Comparison of ENCODE assay signal across 12 cellular contexts in the genomic region with DNA sequence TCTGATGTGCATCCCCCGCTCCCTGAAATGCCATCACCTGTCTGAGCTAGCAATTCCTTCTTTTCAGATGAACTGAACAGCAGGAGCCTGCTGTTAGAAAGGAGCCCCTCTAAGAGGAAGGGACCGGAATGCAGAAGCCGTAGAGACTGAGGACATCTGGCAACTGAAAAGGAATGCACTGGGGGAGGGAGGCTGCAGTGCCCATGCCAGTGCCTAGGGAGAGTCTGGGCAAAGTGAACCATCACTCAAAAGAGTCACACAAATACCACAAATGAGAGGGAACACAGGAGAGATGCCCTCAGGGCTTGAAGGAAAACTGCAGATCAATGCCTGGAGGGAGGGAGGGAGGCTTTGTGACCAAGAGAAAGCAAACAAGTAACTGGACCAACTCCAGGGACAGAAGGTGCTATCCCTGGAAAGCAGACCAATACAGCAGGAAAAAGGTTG.
DNase-seq lines count a peak whose midpoint lies in the region; ATAC-seq and TF ChIP-seq lines count a peak whose summit lies in the region.
"Had no signal": no experiment of that assay in that cellular context is flagged by ENCODE, and none has a peak within 500 bp of the region (broad histone marks: within the 10 kb centered on the region; RNA-seq: fewer than 3 reads in every experiment).

No MANE protein-coding gene starts in this region.

- H3K4ac ChIP-seq in neuronal stem cell (ENCODE audit: low read length): no peak overlapping the region

- no peak overlapping the region for H3K18ac ChIP-seq in neuronal stem cell (ENCODE audit: low read length)

- H3K4me3 Mint-ChIP-seq in GM23338: no peak overlapping the region
- H3K4me3 Mint-ChIP-seq in activated naive CD8-positive, alpha-beta T cell treated with anti-CD3 and anti-CD28 coated beads for 36 hours: no peak overlapping the region

- no peak overlapping the region for H3K4me2 ChIP-seq in GM23338
- no peak overlapping the region for H3K4me2 ChIP-seq in neuronal stem cell (ENCODE audit: insufficient read depth, low read length, poor library complexity, severe bottlenecking)

- peaks cover 28% of the 10 kb centered on the region for H3K4me1 Mint-ChIP-seq in GM23338
- no peaks in the 10 kb centered on the region for H3K4me1 Mint-ChIP-seq in activated naive CD8-positive, alpha-beta T cell treated with anti-CD3 and anti-CD28 coated beads for 36 hours

- no peaks in the 10 kb centered on the region; the same call in 1 of the 2 replicates for H3K79me2 ChIP-seq in GM23338 (replicated peaks; ENCODE audit: insufficient read depth)

- no peak overlapping the region for H2AK5ac ChIP-seq in neuronal stem cell (ENCODE audit: low read depth, low read length)

- H3K4me1 ChIP-seq in GM23338 (ENCODE audit: insufficient read depth) (peaks cover 11% of the 10 kb centered on the region), neuronal stem cell (ENCODE audit: control insufficient read depth in 2 of 2, insufficient read depth in 1 of 2, low read depth in 1 of 2, low read length in 2 of 2) (peaks cover 6 to 15% of the 10 kb centered on the region in 2 donors)

- no peaks in the 10 kb centered on the region for H3K9me2 ChIP-seq in GM23338 (ENCODE audit: insufficient read depth)

- no peak overlapping the region for H4K91ac ChIP-seq in neuronal stem cell (ENCODE audit: low read depth, low read length, poor library complexity)

- H3K9me3 ChIP-seq in neuronal stem cell (replicated peaks in 1 of 2; ENCODE audit: control insufficient read depth in 2 of 2, insufficient read depth in 1 of 2, low read depth in 1 of 2, low read length in 2 of 2): no peaks in the 10 kb centered on the region
- H3K9me3 ChIP-seq: mucosa of descending colon, stomach had no signal

- H3K14ac ChIP-seq in neuronal stem cell (ENCODE audit: low read length): no peak overlapping the region

- peaks cover 5% of the 10 kb centered on the region; the same call in 2 of the 3 replicates for H3K36me3 Mint-ChIP-seq in GM23338 (ENCODE audit: low read depth)
- H3K36me3 Mint-ChIP-seq in activated naive CD8-positive, alpha-beta T cell treated with anti-CD3 and anti-CD28 coated beads for 36 hours: no peaks in the 10 kb centered on the region

- H2BK15ac ChIP-seq in neuronal stem cell (ENCODE audit: low read length): no peak overlapping the region

- H3K9ac ChIP-seq in neuronal stem cell (ENCODE audit: low read depth, low read length, poor library complexity): no peak overlapping the region

- WGBS in neuronal stem cell (ENCODE audit: extremely low coverage in 2 of 2, insufficient read length in 2 of 2, insufficient replicate concordance in 1 of 2), 2 donors: no CpG with 5 or more reads among the region's 3 CpGs

- H2BK5ac ChIP-seq in neuronal stem cell (ENCODE audit: low read length): no peak overlapping the region

- H4K8ac ChIP-seq in neuronal stem cell (ENCODE audit: low read depth, low read length): no peak overlapping the region

- no peak overlapping the region for H2BK12ac ChIP-seq in neuronal stem cell (ENCODE audit: low read length)

- H3K27me3 ChIP-seq in GM23338 (ENCODE audit: insufficient read depth) (no peaks in the 10 kb centered on the region), neuronal stem cell (ENCODE audit: control insufficient read depth in 3 of 3, insufficient read depth in 3 of 3, low read depth in 1 of 3, low read length in 3 of 3) (no peaks in the 10 kb centered on the region)
- H3K27me3 ChIP-seq: stomach had no signal

- no peaks in the 10 kb centered on the region for H3K9me3 Mint-ChIP-seq in GM23338
- H3K9me3 Mint-ChIP-seq in activated naive CD8-positive, alpha-beta T cell treated with anti-CD3 and anti-CD28 coated beads for 36 hours: no peaks in the 10 kb centered on the region

- ATAC-seq in GM23338 (peak; percentile 98), HG03095 (IDR thresholded peaks at IDR 0.05; ENCODE audit: unreplicated experiment) (no peak)
- ATAC-seq: mucosa of descending colon had no signal

- H3K4me3 ChIP-seq in GM23338 (no peak overlapping the region), choroid plexus epithelial cell (ENCODE audit: low read depth, low read length) (no peak overlapping the region), neuronal stem cell (ENCODE audit: low read length in 2 of 2) (no peak overlapping the region)
- H3K4me3 ChIP-seq: mucosa of descending colon, stomach had no signal

- TF ChIP-seq CTCF in GM23338 (conservative IDR thresholded peaks at IDR 0.05; ENCODE audit: low read depth in 2 of 2) (no peak), choroid plexus epithelial cell (conservative IDR thresholded peaks at IDR 0.05; ENCODE audit: low read depth, low read length) (no peak)

- no peaks in the 10 kb centered on the region for H3K79me1 ChIP-seq in neuronal stem cell (ENCODE audit: low read depth, low read length)

- H3K23ac ChIP-seq in neuronal stem cell (ENCODE audit: low read depth, low read length, poor library complexity): no peak overlapping the region

- H2AFZ ChIP-seq in GM23338 (no peak overlapping the region), neuronal stem cell (ENCODE audit: low read length) (no peak overlapping the region)

- no peaks in the 10 kb centered on the region for H4K20me1 ChIP-seq in GM23338 (replicated peaks; ENCODE audit: insufficient read depth)

- H3K27ac ChIP-seq in GM23338 (ENCODE audit: low read depth) (peak overlapping the region; percentile 68), neuronal stem cell (replicated peaks; ENCODE audit: low read length) (peak overlapping the region; percentile 78)
- H3K27ac ChIP-seq: stomach had no signal

- no peak overlapping the region for H2BK120ac ChIP-seq in neuronal stem cell (ENCODE audit: low read depth, low read length)

- H3K27me3 Mint-ChIP-seq in GM23338 (ENCODE audit: insufficient read depth, low read depth, poor library complexity): no peaks in the 10 kb centered on the region
- H3K27me3 Mint-ChIP-seq in activated naive CD8-positive, alpha-beta T cell treated with anti-CD3 and anti-CD28 coated beads for 36 hours: peaks cover 3% of the 10 kb centered on the region

- peak; percentile 85 for DNase-seq in GM23338 (ENCODE audit: low spot score)
- DNase-seq in NCI-H226: peak; percentile 9
- peak; percentile 31 for DNase-seq in choroid plexus epithelial cell (ENCODE audit: low read depth)
- DNase-seq in neuronal stem cell (ENCODE audit: low spot score): peak; percentile 58
- no peak for DNase-seq in activated naive CD8-positive, alpha-beta T cell treated with anti-CD3 and anti-CD28 coated beads for 36 hours
- no peak for DNase-seq in stimulated activated CD4-positive, alpha-beta T cell treated with anti-CD3 and anti-CD28 coated beads, Interleukin-15, amount 100 ng/mL, for 24 hours
- no peak for DNase-seq in AG08395 (ENCODE audit: low spot score)
- DNase-seq: DMS79 treated with DMSO at 0.1 percent for 48 hours, mucosa of descending colon, NCI-H1048, stomach had no signal

- H3K27ac Mint-ChIP-seq in GM23338: peak overlapping the region; percentile 87
- H3K27ac Mint-ChIP-seq in activated naive CD8-positive, alpha-beta T cell treated with anti-CD3 and anti-CD28 coated beads for 36 hours: no peak overlapping the region

- H3K36me3 ChIP-seq in GM23338 (ENCODE audit: insufficient read depth): peaks cover 4% of the 10 kb centered on the region; the same call in 1 of the 2 replicates
- peaks cover 9 to 83% of the 10 kb centered on the region in 2 donors for H3K36me3 ChIP-seq in neuronal stem cell (replicated peaks in 1 of 2; ENCODE audit: control insufficient read depth in 2 of 2, insufficient read depth in 2 of 2, low read length in 2 of 2)

- no peaks in the 10 kb centered on the region for H3F3A ChIP-seq in GM23338 (replicated peaks; ENCODE audit: low read depth)

TF ChIP-seq in GM23338, 12 proteins besides CTCF, POLR2A, EP300 and RAD21 (continues in another document):
- TF ChIP-seq ZNF114 (CRISPR knock-in tag; IDR thresholded peaks at IDR 0.05): no peak

Comparison
In these comparisons a context has a peak if more than half of its experiments do, and no peak if none do; other contexts are left out.
1. DNase-seq: peak in GM23338 (single experiment), NCI-H226 (single experiment), choroid plexus epithelial cell (single experiment) and neuronal stem cell (single experiment); none in activated naive CD8-positive, alpha-beta T cell treated with anti-CD3 and anti-CD28 coated beads for 36 hours (single experiment), stimulated activated CD4-positive, alpha-beta T cell treated with anti-CD3 and anti-CD28 coated beads, Interleukin-15, amount 100 ng/mL, for 24 hours (single experiment) and AG08395 (single experiment).